In genomic region chr2:127810637-127811396, GRCh38 we compare ENCODE assay signal across 8 cellular contexts. TPM values are rescaled to one million over a fixed set of nuclear protein-coding genes. Genes with fewer than 3 reads are reported as not detected.
A peak's percentile ranks its signal among the peaks of the same experiment; 100 is the strongest.
DNase-seq lines count a peak whose midpoint lies in the region; ATAC-seq and TF ChIP-seq lines count a peak whose summit lies in the region.

Gene WDR33 (minus strand): TSS chr2:127811171. CDS start chr2:127770981, 40,190 bp downstream.

- intact Hi-C loops in Caco-2 (cut with micrococcal nuclease; ENCODE audit: unreplicated experiment): loop anchor here (1.0 to 2.0 kb wide), 2 partner anchors 48 to 110 kb away; partner anchors contain the start of genes POLR2D and SFT2D3

- BruUV-seq in Caco-2 (replicated peaks; lab: Mats Ljungman, UMichigan): no TSS peak

- peaks cover 27% of the 10 kb centered on the region for H3K4me1 ChIP-seq in Caco-2
- peaks cover 16% of the 10 kb centered on the region for H3K4me1 ChIP-seq in endocrine pancreas (ENCODE audit: control insufficient read depth, insufficient read depth, low read length)

- no peaks in the 10 kb centered on the region for H3K9me3 Mint-ChIP-seq in Caco-2 (ENCODE audit: unreplicated experiment)

- peak; percentile 96 for ATAC-seq in GM21360 (IDR thresholded peaks at IDR 0.05; ENCODE audit: unreplicated experiment)

- H3K36me3 ChIP-seq in Caco-2 (ENCODE audit: control insufficient read depth, insufficient read depth, low read length) (no peaks in the 10 kb centered on the region), endocrine pancreas (ENCODE audit: control insufficient read depth, insufficient read depth, low read length) (no peaks in the 10 kb centered on the region)

- peak within 1 kb of the TSS; percentile 99 for H3K27ac Mint-ChIP-seq in Caco-2 (ENCODE audit: unreplicated experiment)

- H3K4me3 Mint-ChIP-seq in Caco-2 (ENCODE audit: unreplicated experiment): peak within 1 kb of the TSS; percentile 91

- peak in 1 of 2 experiments; percentile 0 for TF ChIP-seq CTCF in Caco-2 (IDR thresholded peaks at IDR 0.05; ENCODE audit: insufficient read depth in 1 of 2, low read depth in 1 of 2, low read length in 1 of 2, severe bottlenecking in 1 of 2, unreplicated experiment in 1 of 2)

- no peaks in the 10 kb centered on the region for H3K9me3 ChIP-seq in Caco-2
- no peaks in the 10 kb centered on the region for H3K9me3 ChIP-seq in endocrine pancreas (ENCODE audit: control insufficient read depth, low read length)

- CTCF ChIA-PET in Caco-2 (lab: Charles Lee): interaction anchor here (0.6 to 1.0 kb wide), 2 partner anchors 32 to 586 kb away, joined by 3 to 4 read pairs; no protein-coding TSS in a partner anchor

- no peaks in the 10 kb centered on the region for H3K27me3 Mint-ChIP-seq in Caco-2 (ENCODE audit: insufficient read depth, unreplicated experiment)

- DNase-seq in Caco-2: peak; percentile 95
- DNase-seq in HT1080 (ENCODE audit: low read depth): peak; percentile 88
- peak; percentile 94 for DNase-seq in NOMO-1 treated with DMSO at 0.1 percent for 48 hours (lab: John Stamatoyannopoulos, UW; ENCODE audit: unreplicated experiment)
- peak; percentile 86 to 88 for DNase-seq in activated CD8-positive, alpha-beta memory T cell treated with anti-CD3 and anti-CD28 coated beads for 4 hours (ENCODE audit: low read depth in 2 of 2)
- peak; percentile 96 for DNase-seq in mesenteric fat pad (ENCODE audit: low spot score)
- peak; percentile 88 to 90 for DNase-seq in stimulated activated CD8-positive, alpha-beta memory T cell treated with anti-CD3 and anti-CD28 coated beads, Interleukin-15, amount 100 ng/mL, for 4 hours (ENCODE audit: low read depth in 2 of 2)

- H3K36me3 Mint-ChIP-seq in Caco-2 (ENCODE audit: insufficient read depth, unreplicated experiment): peaks cover 28% of the 10 kb centered on the region

- H3K4me1 Mint-ChIP-seq in Caco-2 (ENCODE audit: low read depth, unreplicated experiment): peaks cover 13% of the 10 kb centered on the region

- H3K4me3 ChIP-seq in Caco-2 (ENCODE audit: low read depth, low read length): peak within 1 kb of the TSS; percentile 81
- H3K4me3 ChIP-seq in endocrine pancreas (ENCODE audit: control insufficient read depth, insufficient read depth, low read length): peak within 1 kb of the TSS; percentile 93

- POLR2A ChIA-PET in Caco-2 (lab: Charles Lee): interaction anchor here (0.6 to 0.8 kb wide), 2 partner anchors 53 to 110 kb away, joined by 3 to 4 read pairs; partner anchors contain the start of gene SFT2D3

- H3K27me3 ChIP-seq in Caco-2 (replicated peaks; ENCODE audit: control insufficient read depth, insufficient read depth, low read length): no peaks in the 10 kb centered on the region
- H3K27me3 ChIP-seq in endocrine pancreas (ENCODE audit: control insufficient read depth, insufficient read depth, low read length): no peaks in the 10 kb centered on the region

- peak within 1 kb of the TSS; percentile 99 for H3K9ac ChIP-seq in endocrine pancreas (ENCODE audit: control insufficient read depth, insufficient read depth, low read length)

RNA-seq across cellular contexts. Expression of gene WDR33, which starts in this region (rescaled TPM):
- total RNA-seq in Caco-2 (2022): 74.9 and 77.5 TPM in 2 replicates
- total RNA-seq in HT1080 (2014; rRNA removed; shearing (Covaris generic)): 20.1 and 29.4 TPM in 2 replicates
- polyA plus RNA-seq in HT1080 (2015; cell fraction: cytosol; rRNA removed): 14.8 and 16.0 TPM in 2 replicates
- polyA plus RNA-seq in HT1080 (2015; cell fraction: nucleus; rRNA removed): 39.3 and 44.7 TPM in 2 replicates
- total RNA-seq in mesenteric fat pad: 53.7 TPM

Comparison
In these comparisons a context has a peak if more than half of its experiments do, and no peak if none do; other contexts are left out.
1. Peak in every context shown above with its lines: DNase-seq, ATAC-seq and H3K4me3 ChIP-seq.